In genomic region chr1:226123212-226123560, GRCh38 we compare ENCODE assay signal across 11 cellular contexts.
DNase-seq lines count a peak whose midpoint lies in the region; ATAC-seq, FAIRE-seq and TF ChIP-seq lines count a peak whose summit lies in the region.
"Had no signal": no experiment of that assay in that cellular context is flagged by ENCODE, and none has a peak within 500 bp of the region (broad histone marks: within the 10 kb centered on the region; RNA-seq: fewer than 3 reads in every experiment).

No MANE protein-coding gene starts in this region.

- intact Hi-C loops in CD4-positive, alpha-beta T cell (cut with DNase I, micrococcal nuclease): loop anchor here (5.0 to 10.0 kb wide), 5 partner anchors 41 to 646 kb away; partner anchors contain the start of genes LIN9 (in 1 of the 2) and PARP1 (in 1 of the 2)

- peak overlapping the region; percentile 96 for H3K4me2 ChIP-seq in Loucy (ENCODE audit: low read depth, low read length, poor library complexity, severe bottlenecking)

- H3F3A ChIP-seq in Loucy (ENCODE audit: low read depth): peaks cover 2% of the 10 kb centered on the region; the same call in 1 of the 2 replicates

- H3K27ac Mint-ChIP-seq in CD4-positive, alpha-beta T cell: peak overlapping the region; percentile 94
- H3K27ac Mint-ChIP-seq in brain (peak overlapping the region in 1 of 5 experiments; percentile 80), nephron progenitor cell (no peak overlapping the region)

- no peak overlapping the region for H2AFZ ChIP-seq in Loucy (ENCODE audit: low read length)

- no peak for FAIRE-seq in HTR-8/SVneo (lab: Jason Lieb, UNC)
- FAIRE-seq: TTC549 had no signal

- no peaks in the 10 kb centered on the region for H4K20me1 ChIP-seq in Loucy (ENCODE audit: insufficient read depth, low read length, poor library complexity, severe bottlenecking)

- H3K9me2 ChIP-seq in Loucy (replicated peaks; ENCODE audit: low read depth, low read length): no peaks in the 10 kb centered on the region

- H3K36me3 Mint-ChIP-seq in CD4-positive, alpha-beta T cell (ENCODE audit: low read depth): no peaks in the 10 kb centered on the region
- H3K36me3 Mint-ChIP-seq in brain: no peaks in the 10 kb centered on the region
- H3K36me3 Mint-ChIP-seq in nephron progenitor cell (ENCODE audit: low read depth): no peaks in the 10 kb centered on the region

- no peak for DNase-seq in CD4-positive, alpha-beta T cell
- DNase-seq in nephron progenitor cell (no peak), occipital lobe (lab: John Stamatoyannopoulos, UW) (no peak), HTR-8/SVneo (ENCODE audit: insufficient read length, low spot score) (no peak)
- DNase-seq: NCI-H748 treated with DMSO at 0.1 percent for 48 hours had no signal

- H3K4me1 Mint-ChIP-seq in CD4-positive, alpha-beta T cell (ENCODE audit: low read depth): peaks cover 42% of the 10 kb centered on the region
- H3K4me1 Mint-ChIP-seq in brain (peaks cover 36% of the 10 kb centered on the region), nephron progenitor cell (peaks cover 60% of the 10 kb centered on the region)

- H3K79me2 ChIP-seq in Loucy (ENCODE audit: insufficient read depth, low read length): no peaks in the 10 kb centered on the region

- no peaks in the 10 kb centered on the region for H3K9me3 ChIP-seq in CD4-positive, alpha-beta T cell (ENCODE audit: control insufficient read depth, low read length)
- no peaks in the 10 kb centered on the region for H3K9me3 ChIP-seq in Loucy (ENCODE audit: insufficient read depth, low read depth, low read length)
- H3K9me3 ChIP-seq: thyroid gland had no signal

- no peak for TF ChIP-seq CTCF in CD4-positive, alpha-beta T cell (IDR thresholded peaks at IDR 0.05)
- TF ChIP-seq CTCF in Loucy (conservative IDR thresholded peaks at IDR 0.05; ENCODE audit: low read length) (no peak), brain (conservative IDR thresholded peaks at IDR 0.05) (no peak), nephron progenitor cell (IDR thresholded peaks at IDR 0.05) (no peak)

- no peaks in the 10 kb centered on the region for H3K36me3 ChIP-seq in Loucy (ENCODE audit: insufficient read depth, low read length)
- H3K36me3 ChIP-seq: thyroid gland had no signal

- peak overlapping the region; percentile 77 for H3K27ac ChIP-seq in CD4-positive, alpha-beta T cell (ENCODE audit: low read depth, low read length)

- H3K9me3 Mint-ChIP-seq in CD4-positive, alpha-beta T cell: no peaks in the 10 kb centered on the region
- H3K9me3 Mint-ChIP-seq in brain (peaks cover 0 to 6% (median 0%) of the 10 kb centered on the region in 5 experiments), nephron progenitor cell (no peaks in the 10 kb centered on the region)

- peaks cover 26% of the 10 kb centered on the region for H3K4me1 ChIP-seq in Loucy (ENCODE audit: insufficient read depth, low read length, poor library complexity, severe bottlenecking)

- no peaks in the 10 kb centered on the region for H3K27me3 Mint-ChIP-seq in CD4-positive, alpha-beta T cell
- H3K27me3 Mint-ChIP-seq in brain (peaks cover 14% of the 10 kb centered on the region), nephron progenitor cell (ENCODE audit: low read depth, poor library complexity) (peaks cover 7% of the 10 kb centered on the region)

- H3K4me3 ChIP-seq in Loucy (ENCODE audit: low read length, poor library complexity, severe bottlenecking): peak overlapping the region; percentile 83

- CTCF ChIA-PET in CD4-positive, alpha-beta T cell (lab: Charles Lee): interaction anchor here (2.4 to 4.2 kb wide), 3 partner anchors 58 to 75 kb away, joined by 6 to 40 read pairs (median 28); partner anchors contain the start of gene H3-3A

- peak overlapping the region; percentile 85 for H3K9ac ChIP-seq in Loucy (ENCODE audit: low read depth, low read length, poor library complexity, severe bottlenecking)

- peak overlapping the region; percentile 83 for H3K4me3 Mint-ChIP-seq in CD4-positive, alpha-beta T cell
- H3K4me3 Mint-ChIP-seq in brain (peak overlapping the region; percentile 58 to 82 (median 77)), nephron progenitor cell (peak overlapping the region; percentile 89)

- no peak for ATAC-seq in CD4-positive, alpha-beta T cell (ENCODE audit: poor library complexity)
- ATAC-seq in GM21723 (IDR thresholded peaks at IDR 0.05; ENCODE audit: unreplicated experiment) (no peak), HG02610 (IDR thresholded peaks at IDR 0.05; ENCODE audit: unreplicated experiment) (no peak)

- H3K27me3 ChIP-seq in CD4-positive, alpha-beta T cell (ENCODE audit: control insufficient read depth, insufficient read depth, low read length): no peaks in the 10 kb centered on the region
- no peaks in the 10 kb centered on the region for H3K27me3 ChIP-seq in Loucy (ENCODE audit: insufficient read depth, low read length, poor library complexity, severe bottlenecking)
- H3K27me3 ChIP-seq: thyroid gland had no signal

- POLR2A ChIA-PET in CD4-positive, alpha-beta T cell (lab: Charles Lee): interaction anchor here (1.0 to 3.9 kb wide), 6 partner anchors 13 to 209 kb away, joined by 3 to 24 read pairs (median 5); partner anchors contain the start of gene H3-3A
